In genomic region chr2:230888824-230889400, GRCh38 we compare ENCODE assay signal across 29 cellular contexts. TPM values are rescaled to one million over a fixed set of nuclear protein-coding genes. Genes with fewer than 3 reads are reported as not detected.
DNase-seq lines count a peak whose midpoint lies in the region; ATAC-seq and TF ChIP-seq lines count a peak whose summit lies in the region.
"Had no signal": no experiment of that assay in that cellular context is flagged by ENCODE, and none has a peak within 500 bp of the region (broad histone marks: within the 10 kb centered on the region; RNA-seq: fewer than 3 reads in every experiment).

No MANE protein-coding gene starts in this region.

- H3F3A ChIP-seq in PC-9 (ENCODE audit: insufficient read depth, low read depth): no peaks in the 10 kb centered on the region

- H4K20me1 ChIP-seq in KMS-11 (ENCODE audit: insufficient read depth) (no peaks in the 10 kb centered on the region), PC-9 (ENCODE audit: insufficient read depth) (no peaks in the 10 kb centered on the region)

- H2AFZ ChIP-seq in KMS-11 (ENCODE audit: low read depth) (no peak overlapping the region), PC-9 (no peak overlapping the region)
- H2AFZ ChIP-seq: GM23338 had no signal

- intact Hi-C loops in spleen (cut with DNase I; ENCODE audit: low total_unique reads) (no loop called here), PC-9 (cut with micrococcal nuclease; ENCODE audit: unreplicated experiment) (no loop called here)

- H3K9ac ChIP-seq in KMS-11: no peak overlapping the region

- TF ChIP-seq CTCF in KMS-11 (conservative IDR thresholded peaks at IDR 0.05; ENCODE audit: low read depth, low read length) (no peak), chondrocyte (IDR thresholded peaks at IDR 0.05) (no peak), spleen (IDR thresholded peaks at IDR 0.05 in 8 of 11, conservative IDR thresholded peaks at IDR 0.05 in 3 of 11) (no peak), PC-9 (conservative IDR thresholded peaks at IDR 0.05) (no peak)

- H3K36me3 ChIP-seq in KMS-11 (ENCODE audit: insufficient read depth): no peaks in the 10 kb centered on the region
- no peaks in the 10 kb centered on the region for H3K36me3 ChIP-seq in spleen
- no peaks in the 10 kb centered on the region for H3K36me3 ChIP-seq in PC-9 (ENCODE audit: low read depth)
- H3K36me3 ChIP-seq: BE2C, HAP-1 had no signal

- H3K9me2 ChIP-seq in PC-9 (ENCODE audit: insufficient read depth): no peaks in the 10 kb centered on the region

- BruUV-seq in PC-9 (replicated peaks; lab: Mats Ljungman, UMichigan): no TSS peak

- no peak overlapping the region for H3K4me3 ChIP-seq in KMS-11 (IDR thresholded peaks at IDR 0.05; ENCODE audit: insufficient read depth, low read depth, low read length)
- no peak overlapping the region for H3K4me3 ChIP-seq in spleen
- H3K4me3 ChIP-seq in PC-9: no peak overlapping the region
- H3K4me3 ChIP-seq: GM12878, GM23338, HAP-1, SK-N-MC had no signal

- H3K4me1 ChIP-seq in KMS-11 (ENCODE audit: low read depth, poor library complexity, severe bottlenecking) (peaks cover 72% of the 10 kb centered on the region), spleen (peaks cover 5 to 45% (median 18%) of the 10 kb centered on the region in 6 donors), PC-9 (replicated peaks; ENCODE audit: insufficient read depth) (no peaks in the 10 kb centered on the region)
- H3K4me1 ChIP-seq: BE2C, HAP-1 had no signal

- H3K4me1 Mint-ChIP-seq in activated naive CD8-positive, alpha-beta T cell treated with anti-CD3 and anti-CD28 coated beads, Interleukin-2, amount 10 ng/mL, durations not matched to agents 7 days and 5 days: peaks cover 30% of the 10 kb centered on the region
- peaks cover 31% of the 10 kb centered on the region for H3K4me1 Mint-ChIP-seq in activated naive CD8-positive, alpha-beta T cell treated with anti-CD3 and anti-CD28 coated beads for 36 hours
- peaks cover 8% of the 10 kb centered on the region for H3K4me1 Mint-ChIP-seq in chondrocyte (ENCODE audit: low read depth)

- H3K27me3 Mint-ChIP-seq in activated naive CD8-positive, alpha-beta T cell treated with anti-CD3 and anti-CD28 coated beads, Interleukin-2, amount 10 ng/mL, durations not matched to agents 7 days and 5 days: peaks cover 10% of the 10 kb centered on the region
- H3K27me3 Mint-ChIP-seq in activated naive CD8-positive, alpha-beta T cell treated with anti-CD3 and anti-CD28 coated beads for 36 hours: no peaks in the 10 kb centered on the region
- H3K27me3 Mint-ChIP-seq in chondrocyte (ENCODE audit: low read depth): no peaks in the 10 kb centered on the region

- H3K4me2 ChIP-seq in KMS-11 (peak overlapping the region; percentile 9; the same call in 1 of the 2 replicates), PC-9 (no peak overlapping the region)
- H3K4me2 ChIP-seq: GM23338 had no signal

- no peaks in the 10 kb centered on the region for H3K27me3 ChIP-seq in KMS-11 (ENCODE audit: insufficient read depth, low read depth)
- peaks cover 0 to 6% (median 0%) of the 10 kb centered on the region in 7 donors for H3K27me3 ChIP-seq in spleen (replicated peaks in 1 of 7)
- H3K27me3 ChIP-seq in PC-9 (ENCODE audit: insufficient read depth, low read depth): peaks cover 4% of the 10 kb centered on the region
- H3K27me3 ChIP-seq: BE2C had no signal

- no peak overlapping the region for H3K27ac Mint-ChIP-seq in activated naive CD8-positive, alpha-beta T cell treated with anti-CD3 and anti-CD28 coated beads, Interleukin-2, amount 10 ng/mL, durations not matched to agents 7 days and 5 days
- H3K27ac Mint-ChIP-seq in activated naive CD8-positive, alpha-beta T cell treated with anti-CD3 and anti-CD28 coated beads for 36 hours: no peak overlapping the region
- H3K27ac Mint-ChIP-seq in chondrocyte (ENCODE audit: unreplicated experiment): no peak overlapping the region
- H3K27ac Mint-ChIP-seq: GM23338 had no signal

- no peaks in the 10 kb centered on the region for H3K36me3 Mint-ChIP-seq in activated naive CD8-positive, alpha-beta T cell treated with anti-CD3 and anti-CD28 coated beads, Interleukin-2, amount 10 ng/mL, durations not matched to agents 7 days and 5 days
- H3K36me3 Mint-ChIP-seq in activated naive CD8-positive, alpha-beta T cell treated with anti-CD3 and anti-CD28 coated beads for 36 hours: no peaks in the 10 kb centered on the region
- H3K36me3 Mint-ChIP-seq in chondrocyte (ENCODE audit: low read depth): no peaks in the 10 kb centered on the region
- H3K36me3 Mint-ChIP-seq: CD14-positive monocyte; CD8-positive, alpha-beta memory T cell had no signal

- H3K27ac ChIP-seq in KMS-11 (no peak overlapping the region), spleen (no peak overlapping the region), PC-9 (no peak overlapping the region)
- H3K27ac ChIP-seq: RWPE1, SK-N-MC had no signal

- CTCF ChIA-PET in PC-9 (lab: Charles Lee): no interaction called here

- WGBS in spleen, 5 donors: 82 to 88% (median 85%) methylated on average over 14 of the region's 14 CpGs

- TF ChIP-seq POLR2A in spleen (IDR thresholded peaks at IDR 0.05): no peak

- ATAC-seq in activated naive CD8-positive, alpha-beta T cell treated with anti-CD3 and anti-CD28 coated beads, Interleukin-2, amount 10 ng/mL, durations not matched to agents 7 days and 5 days (ENCODE audit: low read depth): no peak
- no peak for ATAC-seq in GM18519 (IDR thresholded peaks at IDR 0.05; ENCODE audit: low FRiP score, unreplicated experiment)
- ATAC-seq: GM12878, GM23338 had no signal

- H3K4me3 Mint-ChIP-seq in activated naive CD8-positive, alpha-beta T cell treated with anti-CD3 and anti-CD28 coated beads, Interleukin-2, amount 10 ng/mL, durations not matched to agents 7 days and 5 days: no peak overlapping the region
- H3K4me3 Mint-ChIP-seq in activated naive CD8-positive, alpha-beta T cell treated with anti-CD3 and anti-CD28 coated beads for 36 hours: no peak overlapping the region
- H3K4me3 Mint-ChIP-seq in chondrocyte (ENCODE audit: unreplicated experiment): no peak overlapping the region
- H3K4me3 Mint-ChIP-seq: CD14-positive monocyte, GM23338 had no signal

- no peaks in the 10 kb centered on the region for H3K79me2 ChIP-seq in KMS-11 (ENCODE audit: insufficient read depth, low read depth)
- no peaks in the 10 kb centered on the region for H3K79me2 ChIP-seq in PC-9 (ENCODE audit: low read depth)

- no peaks in the 10 kb centered on the region for H3K9me3 ChIP-seq in spleen
- no peaks in the 10 kb centered on the region for H3K9me3 ChIP-seq in PC-9 (ENCODE audit: insufficient read depth, low read depth)
- H3K9me3 ChIP-seq: BE2C, HAP-1 had no signal

- POLR2A ChIA-PET in activated naive CD8-positive, alpha-beta T cell treated with anti-CD3 and anti-CD28 coated beads, Interleukin-2, amount 10 ng/mL, durations not matched to agents 7 days and 5 days (lab: Charles Lee): interaction anchor here (0.7 kb wide), 1 partner anchor 1041 kb away, joined by 3 read pairs; no protein-coding TSS in a partner anchor
- POLR2A ChIA-PET in PC-9 (lab: Charles Lee; ENCODE audit: unreplicated experiment): no interaction called here

- peak; percentile 6 for DNase-seq in activated naive CD8-positive, alpha-beta T cell treated with anti-CD3 and anti-CD28 coated beads, Interleukin-2, amount 10 ng/mL, durations not matched to agents 7 days and 5 days
- no peak for DNase-seq in activated naive CD8-positive, alpha-beta T cell treated with anti-CD3 and anti-CD28 coated beads for 36 hours
- DNase-seq in chondrocyte (ENCODE audit: low spot score) (peak; percentile 62), spleen (peak; percentile 57), PC-9 (no peak), foreskin melanocyte (no peak)
- DNase-seq: 8988T; ACHN; BE2C; CD8-positive, alpha-beta memory T cell; DMS 273 treated with DMSO at 0.1 percent for 48 hours; DMS79; EL; GDM1; NCI-H1048; NCI-H1417; NCI-H1694; NCI-H2029 treated with DMSO at 0.1 percent for 48 hours; NCI-H2227 treated with DMSO at 0.1 percent for 48 hours; NCI-H526 treated with DMSO at 0.1 percent for 48 hours; SIG-M5 had no signal

- H3K9me3 Mint-ChIP-seq in activated naive CD8-positive, alpha-beta T cell treated with anti-CD3 and anti-CD28 coated beads, Interleukin-2, amount 10 ng/mL, durations not matched to agents 7 days and 5 days: no peaks in the 10 kb centered on the region
- H3K9me3 Mint-ChIP-seq in activated naive CD8-positive, alpha-beta T cell treated with anti-CD3 and anti-CD28 coated beads for 36 hours: peaks cover 5% of the 10 kb centered on the region
- H3K9me3 Mint-ChIP-seq in chondrocyte (ENCODE audit: low read depth): peaks cover 5% of the 10 kb centered on the region
- H3K9me3 Mint-ChIP-seq: GM23338 had no signal

RNA-seq across cellular contexts. Expression of gene ITM2C, which starts 24.2 kb away (rescaled TPM):
- total RNA-seq in activated naive CD8-positive, alpha-beta T cell treated with anti-CD3 and anti-CD28 coated beads, Interleukin-2, amount 10 ng/mL, durations not matched to agents 7 days and 5 days: 100 to 1,000 TPM; 102 to 105 TPM
- total RNA-seq in activated naive CD8-positive, alpha-beta T cell treated with anti-CD3 and anti-CD28 coated beads for 36 hours: 10 to 100 TPM; 69.9 to 73.6 TPM
- 114 to 215 TPM (median 208 TPM) in 3 replicates for total RNA-seq in chondrocyte
- 100 to 1,000 TPM in 2 of 7 donors, 10 to 100 TPM in 5; 58.5 to 150 (median 87.6) TPM for total RNA-seq in spleen
- polyA plus RNA-seq in spleen: 100 to 1,000 TPM in 2 of 3 donors, 10 to 100 TPM in 1; 97.5 to 148 (median 108) TPM
- total RNA-seq in PC-9 (2021): 76.0 and 96.4 TPM in 2 replicates

RNA-seq across cellular contexts. Expression of gene GPR55, which starts 36.1 kb away (rescaled TPM):
- 10 to 100 TPM; 18.8 to 21.5 TPM for total RNA-seq in activated naive CD8-positive, alpha-beta T cell treated with anti-CD3 and anti-CD28 coated beads, Interleukin-2, amount 10 ng/mL, durations not matched to agents 7 days and 5 days
- 10 to 100 TPM; 18.8 to 20.4 TPM for total RNA-seq in activated naive CD8-positive, alpha-beta T cell treated with anti-CD3 and anti-CD28 coated beads for 36 hours
- not detected in 3 replicates for total RNA-seq in chondrocyte
- total RNA-seq in spleen: 1 to 10 TPM; 2.5 to 6.8 (median 5.2) TPM
- polyA plus RNA-seq in spleen: 1 to 10 TPM in 2 of 3 donors, under 1 TPM in 1; 0.86 to 2.0 (median 1.7) TPM
- total RNA-seq in PC-9 (2021): not detected in 2 replicates
- total RNA-seq: GM23338 had no signal
- polyA plus RNA-seq: GM23338 had no signal

Comparison
In these comparisons a context has a peak if more than half of its experiments do, and no peak if none do; other contexts are left out.
1. DNase-seq: peak in activated naive CD8-positive, alpha-beta T cell treated with anti-CD3 and anti-CD28 coated beads, Interleukin-2, amount 10 ng/mL, durations not matched to agents 7 days and 5 days (single experiment), chondrocyte (single experiment) and spleen (single experiment); none in activated naive CD8-positive, alpha-beta T cell treated with anti-CD3 and anti-CD28 coated beads for 36 hours (single experiment), PC-9 (0 of 2) and foreskin melanocyte (single experiment).